ENCODE assay signal across 19 cellular contexts in the genomic region with DNA sequence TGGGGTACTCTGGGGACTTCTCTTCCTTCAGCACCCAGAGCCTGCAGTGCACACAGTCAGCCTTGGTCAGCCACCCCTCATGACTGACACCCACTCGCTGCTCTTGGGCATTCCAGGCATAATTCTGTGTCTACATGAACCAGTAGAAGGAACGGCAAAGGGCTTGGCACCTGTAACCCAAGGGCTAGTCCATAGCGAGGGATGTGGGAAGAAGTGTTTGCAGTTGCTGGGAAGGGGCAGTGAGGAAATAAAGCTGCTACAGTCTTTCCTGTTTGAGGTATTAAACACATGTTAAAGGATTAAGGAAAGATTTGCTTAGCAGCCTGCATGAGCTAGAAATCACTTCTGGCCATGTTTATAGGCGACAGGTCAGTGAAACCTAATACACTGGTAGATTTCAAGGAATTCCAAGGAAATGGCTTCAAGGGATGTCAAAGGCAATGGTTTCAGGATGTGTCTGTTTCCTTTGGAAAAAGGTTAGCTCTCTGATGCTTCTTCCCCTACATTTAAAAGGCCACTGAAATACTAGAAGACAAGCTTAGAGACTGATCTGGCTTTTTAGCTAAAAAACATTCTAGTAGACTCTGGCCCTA.
DNase-seq lines count a peak whose midpoint lies in the region; ATAC-seq, FAIRE-seq and TF ChIP-seq lines count a peak whose summit lies in the region.
"Had no signal": no experiment of that assay in that cellular context is flagged by ENCODE, and none has a peak within 500 bp of the region (broad histone marks: within the 10 kb centered on the region; RNA-seq: fewer than 3 reads in every experiment).

No MANE protein-coding gene starts in this region.

- H3K9me3 Mint-ChIP-seq in nephron progenitor cell: no peaks in the 10 kb centered on the region
- H3K9me3 Mint-ChIP-seq: CD8-positive, alpha-beta T cell; IgD-negative memory B cell had no signal

- H3K27me3 ChIP-seq in right lobe of liver (no peaks in the 10 kb centered on the region), HepG2 (ENCODE audit: control insufficient read depth in 1 of 2, insufficient read depth in 2 of 2, low read length in 2 of 2) (peaks cover 0 to 1% of the 10 kb centered on the region in 2 experiments; a peak in 1 of 5 replicates), MM.1S (replicated peaks; ENCODE audit: insufficient read depth, low read length) (no peaks in the 10 kb centered on the region)
- H3K27me3 ChIP-seq: BLaER1 had no signal

- H3K4me1 ChIP-seq in right lobe of liver (no peaks in the 10 kb centered on the region), HepG2 (ENCODE audit: insufficient read depth, low read length) (no peaks in the 10 kb centered on the region), MM.1S (ENCODE audit: low read length) (0 out of 2 replicates have a peak, but pooled peaks cover 7% of the 10 kb centered on the region)

- H3K27ac ChIP-seq in right lobe of liver: no peak overlapping the region
- H3K27ac ChIP-seq in HepG2 (ENCODE audit: extremely low read length, insufficient read depth, low read length): no peak overlapping the region
- no peak overlapping the region for H3K27ac ChIP-seq in MM.1S (ENCODE audit: low read length)
- H3K27ac ChIP-seq: BLaER1, RWPE1 had no signal

- H3K79me2 ChIP-seq in HepG2 (ENCODE audit: insufficient read depth, low read length): no peaks in the 10 kb centered on the region
- no peaks in the 10 kb centered on the region for H3K79me2 ChIP-seq in MM.1S (ENCODE audit: low read length)

- H3K36me3 Mint-ChIP-seq in nephron progenitor cell (ENCODE audit: low read depth): no peaks in the 10 kb centered on the region
- H3K36me3 Mint-ChIP-seq: CD8-positive, alpha-beta T cell had no signal

- peaks cover 31% of the 10 kb centered on the region for H3K4me1 Mint-ChIP-seq in nephron progenitor cell

- 69% methylated on average over 3 of the region's 4 CpGs for WGBS in right lobe of liver (ENCODE audit: insufficient coverage, low coverage, low lambda C conversion rate, missing lambda C conversion rate)
- 19% methylated on average over 4 of the region's 4 CpGs for WGBS in HepG2 (ENCODE audit: low lambda C conversion rate)

- intact Hi-C loops in right lobe of liver (cut with DNase I) (no loop called here), HepG2 (cut with micrococcal nuclease; ENCODE audit: unreplicated experiment) (no loop called here)

- H3K4me3 ChIP-seq in right lobe of liver (no peak overlapping the region), HepG2 (replicated peaks in 1 of 3; ENCODE audit: insufficient read depth in 1 of 3, low read depth in 2 of 3, low read length in 3 of 3) (no peak overlapping the region), fibroblast of mammary gland (ENCODE audit: control insufficient read depth, low read depth, low read length) (no peak overlapping the region), MM.1S (ENCODE audit: low read length) (no peak overlapping the region)
- H3K4me3 ChIP-seq: BLaER1 had no signal

- H3K9me3 ChIP-seq in right lobe of liver (no peaks in the 10 kb centered on the region), HepG2 (ENCODE audit: low read length) (no peaks in the 10 kb centered on the region), MM.1S (replicated peaks; ENCODE audit: insufficient read depth, low read length) (no peaks in the 10 kb centered on the region)
- H3K9me3 ChIP-seq: BLaER1 had no signal

- BruUV-seq in HepG2 (replicated peaks; lab: Mats Ljungman, UMichigan): no TSS peak

- H3K36me3 ChIP-seq in right lobe of liver (no peaks in the 10 kb centered on the region), HepG2 (replicated peaks in 1 of 2; ENCODE audit: control insufficient read depth in 1 of 2, insufficient read depth in 2 of 2, low read length in 2 of 2) (no peaks in the 10 kb centered on the region), MM.1S (replicated peaks; ENCODE audit: insufficient read depth, low read length) (no peaks in the 10 kb centered on the region)
- H3K36me3 ChIP-seq: BLaER1 had no signal

- no peak for FAIRE-seq in HepG2 (lab: Jason Lieb, UNC)
- FAIRE-seq: GM12892, H54 had no signal

- no peak overlapping the region for H3K4me2 ChIP-seq in HepG2 (ENCODE audit: low read depth, low read length)
- no peak overlapping the region for H3K4me2 ChIP-seq in MM.1S (ENCODE audit: low read depth, low read length)
- H3K4me2 ChIP-seq: BLaER1 had no signal

- no peak for TF ChIP-seq EP300 in HepG2 (IDR thresholded peaks at IDR 0.05; ENCODE audit: low read depth in 2 of 2, low read length in 2 of 2)
- TF ChIP-seq EP300 in HepG2 (CRISPR knock-in tag; IDR thresholded peaks at IDR 0.05; ENCODE audit: borderline replicate concordance): no peak

- in situ Hi-C loops in HepG2 (cut with HindIII; ENCODE audit: extremely low pct_ligation_motif_present, low pct_unique_long_range_greater_than_20kb): no loop called here

- TF ChIP-seq POLR2A in right lobe of liver (IDR thresholded peaks at IDR 0.05): no peak
- no peak for TF ChIP-seq POLR2A in HepG2 (IDR thresholded peaks at IDR 0.05; ENCODE audit: insufficient read depth in 1 of 2, low read depth in 2 of 2, low read length in 2 of 2)

- H3K4me3 Mint-ChIP-seq in nephron progenitor cell: no peak overlapping the region
- H3K4me3 Mint-ChIP-seq: CD8-positive, alpha-beta T cell had no signal

- POLR2A ChIA-PET in HepG2 (lab: Yijun Ruan, JAX): no interaction called here

- TF ChIP-seq CTCF in right lobe of liver (IDR thresholded peaks at IDR 0.05) (no peak), HepG2 (CRISPR knock-in tag; IDR thresholded peaks at IDR 0.05) (no peak), fibroblast of mammary gland (conservative IDR thresholded peaks at IDR 0.05; ENCODE audit: control insufficient read depth, insufficient read depth, low read depth, low read length) (no peak), nephron progenitor cell (IDR thresholded peaks at IDR 0.05) (no peak), MM.1S (IDR thresholded peaks at IDR 0.05; ENCODE audit: low read length) (no peak)

- peaks cover 2% of the 10 kb centered on the region for H3K27me3 Mint-ChIP-seq in nephron progenitor cell (ENCODE audit: low read depth, poor library complexity)
- H3K27me3 Mint-ChIP-seq: IgD-negative memory B cell had no signal

- no peak for TF ChIP-seq RAD21 in HepG2 (CRISPR knock-in tag; IDR thresholded peaks at IDR 0.05)

- DNase-seq in right lobe of liver: no peak
- no peak for DNase-seq in HepG2 (ENCODE audit: low spot score)
- DNase-seq in fibroblast of mammary gland (ENCODE audit: low read depth): peak; percentile 17
- no peak for DNase-seq in nephron progenitor cell
- no peak for DNase-seq in MM.1S
- DNase-seq in NCI-H146 (lab: John Stamatoyannopoulos, UW): no peak
- DNase-seq in occipital lobe (lab: John Stamatoyannopoulos, UW): no peak
- DNase-seq: 8988T; CD8-positive, alpha-beta T cell; GF-D8; NCI-H1930; NCI-H526 treated with DMSO at 0.1 percent for 48 hours; OCI-M1 had no signal

- H4K20me1 ChIP-seq in HepG2 (ENCODE audit: insufficient read depth, low read length): no peaks in the 10 kb centered on the region
- H4K20me1 ChIP-seq in MM.1S (ENCODE audit: insufficient read depth, low read length): no peaks in the 10 kb centered on the region
- H4K20me1 ChIP-seq: BLaER1 had no signal

- no peak overlapping the region for H3K9ac ChIP-seq in HepG2 (ENCODE audit: insufficient read depth, low read depth, low read length)
- H3K9ac ChIP-seq in MM.1S (ENCODE audit: low read length): no peak overlapping the region
- H3K9ac ChIP-seq: BLaER1 had no signal

- H2AFZ ChIP-seq in HepG2 (ENCODE audit: low read length): no peak overlapping the region
- no peak overlapping the region for H2AFZ ChIP-seq in MM.1S (ENCODE audit: low read length)

- CTCF ChIA-PET in HepG2 (lab: Yijun Ruan, JAX; ENCODE audit: low intra/inter-chr PET ratio, low total read pairs): no interaction called here

- ATAC-seq in right lobe of liver (peak; percentile 14 to 78 (median 64)), HepG2 (no peak), HG03025 (IDR thresholded peaks at IDR 0.05; ENCODE audit: low FRiP score, unreplicated experiment) (no peak)
- ATAC-seq: CD8-positive, alpha-beta T cell had no signal

- H3F3A ChIP-seq in MM.1S (ENCODE audit: insufficient read depth, low read length): no peaks in the 10 kb centered on the region

- H3K9me2 ChIP-seq in MM.1S (replicated peaks; ENCODE audit: insufficient read depth, low read length): no peaks in the 10 kb centered on the region

- H3K27ac Mint-ChIP-seq in nephron progenitor cell: peak overlapping the region; percentile 83
- H3K27ac Mint-ChIP-seq: CD8-positive, alpha-beta T cell had no signal

TF ChIP-seq in HepG2, 621 proteins besides CTCF, POLR2A, EP300 and RAD21 (continues in another document):
- no peak for TF ChIP-seq STAT5B (CRISPR knock-in tag; IDR thresholded peaks at IDR 0.05)
- no peak for TF ChIP-seq NR1H2 (CRISPR knock-in tag; IDR thresholded peaks at IDR 0.05; ENCODE audit: borderline replicate concordance, low read depth)
- no peak for TF ChIP-seq MED8 (CRISPR knock-in tag; IDR thresholded peaks at IDR 0.05; ENCODE audit: insufficient replicate concordance)
- TF ChIP-seq ZKSCAN5 (CRISPR knock-in tag; IDR thresholded peaks at IDR 0.05): no peak
- no peak for TF ChIP-seq ZNF432 (CRISPR knock-in tag; IDR thresholded peaks at IDR 0.05; ENCODE audit: borderline replicate concordance)
- no peak for TF ChIP-seq ZNF772 (CRISPR knock-in tag; IDR thresholded peaks at IDR 0.05)
- TF ChIP-seq SIN3A (IDR thresholded peaks at IDR 0.05; ENCODE audit: borderline replicate concordance, low read depth, low read length): no peak
- no peak for TF ChIP-seq ETV5 (CRISPR knock-in tag; IDR thresholded peaks at IDR 0.05; ENCODE audit: borderline replicate concordance)
- no peak for TF ChIP-seq HOXA5 (CRISPR knock-in tag; IDR thresholded peaks at IDR 0.05)

Comparison
In these comparisons a context has a peak if more than half of its experiments do, and no peak if none do; other contexts are left out.
1. ATAC-seq: peak in right lobe of liver (4 of 4); none in HepG2 (single experiment) and HG03025 (single experiment).